36 cellular contexts compared by ENCODE assay signal in genomic region chr17:38504216-38504615, GRCh38.
"Had no signal": no experiment of that assay in that cellular context is flagged by ENCODE, and none has a peak within 500 bp of the region (broad histone marks: within the 10 kb centered on the region; RNA-seq: fewer than 3 reads in every experiment).

No MANE protein-coding gene starts in this region.

- H3K4me3 ChIP-seq: adrenal gland, body of pancreas, breast epithelium had no signal

- ATAC-seq: activated CD8-positive, alpha-beta T cell treated with anti-CD3 and anti-CD28 coated beads for 36 hours; activated naive CD4-positive, alpha-beta T cell treated with anti-CD3 and anti-CD28 coated beads, Interleukin-2, amount 50 U/mL, for 72 hours; activated T-cell treated with anti-CD3 and anti-CD28 coated beads, Interleukin-2, amount 50 U/mL, for 4 hours; activated T-cell treated with anti-CD3 and anti-CD28 coated beads, Interleukin-2, amount 50 U/mL, for 72 hours; activated T-helper 17 cell treated with anti-CD3 and anti-CD28 coated beads, Interleukin-2, amount 50 U/mL, for 72 hours; body of pancreas had no signal

- H3K27me3 ChIP-seq: adrenal gland, body of pancreas, brain microvascular endothelial cell, breast epithelium had no signal

- DNase-seq: activated B cell treated with CpG ODN at 0.5 μM for 24 hours; activated CD4-positive, alpha-beta memory T cell treated with anti-CD3 and anti-CD28 coated beads for 36 hours; activated CD4-positive, alpha-beta T cell treated with anti-CD3 and anti-CD28 coated beads for 4 hours; activated CD4-positive, alpha-beta T cell treated with anti-CD3 and anti-CD28 coated beads, Interleukin-2, amount 10 ng/mL, durations not matched to agents 24 days and 14 days; activated CD4-positive, alpha-beta T cell treated with anti-CD3 and anti-CD28 coated beads, Interleukin-2, amount 50 U/mL, for 1 hour; activated CD4-positive, alpha-beta T cell treated with anti-CD3 and anti-CD28 coated beads, Interleukin-2, amount 50 U/mL, for 4 hours; activated CD4-positive, CD25-positive, alpha-beta regulatory T cell treated with anti-CD3 and anti-CD28 coated beads, Interleukin-2, amount 50 U/mL, for 72 hours; activated CD8-positive, alpha-beta memory T cell treated with anti-CD3 and anti-CD28 coated beads, Interleukin-2, amount 50 U/mL, for 4 hours; activated CD8-positive, alpha-beta T cell treated with anti-CD3 and anti-CD28 coated beads for 36 hours; activated gamma-delta T cell treated with Interleukin-2 at 50 U/mL for 16 hours; activated naive CD4-positive, alpha-beta T cell; activated naive CD4-positive, alpha-beta T cell treated with anti-CD3 and anti-CD28 coated beads for 36 hours; activated naive CD4-positive, alpha-beta T cell treated with anti-CD3 and anti-CD28 coated beads, Interleukin-2, amount 50 U/mL, for 16 hours; activated naive CD8-positive, alpha-beta T cell treated with anti-CD3 and anti-CD28 coated beads for 36 hours; activated T-cell treated with anti-CD3 and anti-CD28 coated beads for 4 hours; activated T-cell treated with anti-CD3 and anti-CD28 coated beads, Interleukin-2, amount 50 U/mL, for 1 hour; activated T-cell treated with anti-CD3 and anti-CD28 coated beads, Interleukin-2, amount 50 U/mL, for 4 hours; activated T-cell treated with anti-CD3 and anti-CD28 coated beads, Interleukin-2, amount 50 U/mL, for 72 hours; amniotic stem cell; aorta; body of pancreas; brain microvascular endothelial cell; central memory CD4-positive, alpha-beta T cell; T-helper 1 cell; T-helper 2 cell; T-helper 9 cell had no signal

- H3K36me3 ChIP-seq: breast epithelium had no signal

- H3K4me1 ChIP-seq: adrenal gland, breast epithelium had no signal

- H3K4me3 Mint-ChIP-seq: activated B cell treated with CpG ODN at 0.5 μM for 24 hours; activated CD4-positive, alpha-beta memory T cell treated with anti-CD3 and anti-CD28 coated beads for 36 hours; activated CD4-positive, alpha-beta T cell treated with anti-CD3 and anti-CD28 coated beads, Interleukin-2, amount 10 ng/mL, durations not matched to agents 24 days and 14 days; activated CD8-positive, alpha-beta T cell treated with anti-CD3 and anti-CD28 coated beads for 36 hours; activated naive CD4-positive, alpha-beta T cell treated with anti-CD3 and anti-CD28 coated beads for 36 hours; activated naive CD8-positive, alpha-beta T cell treated with anti-CD3 and anti-CD28 coated beads for 36 hours; activated T-cell treated with anti-CD3 and anti-CD28 coated beads, Interleukin-2, amount 50 U/mL, for 4 hours; activated T-cell treated with anti-CD3 and anti-CD28 coated beads, Interleukin-2, amount 50 U/mL, for 72 hours; activated T-helper 1 cell treated with anti-CD3 and anti-CD28 coated beads, Interleukin-12 subunit alpha, Interleukin-12 subunit beta, Interleukin-2, Interleukin-4 antibody, amounts not matched to agents 30 ng/mL and 10 ng/mL and 1 ng/mL, durations not matched to agents 14 hours and 24 hours and 36 hours; activated T-helper 17 cell treated with anti-CD3 and anti-CD28 coated beads, Interleukin-2, amount 50 U/mL, for 72 hours; T-helper 1 cell treated with Interleukin-12 subunit alpha and Interleukin-12 subunit beta and Interleukin-4 antibody, amounts not matched to agents 30 μg/mL and 1 μg/mL, for 36 hours; T-helper 2 cell treated with Interferon-gamma antibody and Interleukin-4, amounts not matched to agents 5 μg/mL and 100 μg/mL, for 36 hours had no signal

- H3K9me3 ChIP-seq: adrenal gland, body of pancreas, breast epithelium had no signal

- H3K27ac Mint-ChIP-seq: activated B cell treated with CpG ODN at 0.5 μM for 24 hours; activated CD4-positive, alpha-beta memory T cell treated with anti-CD3 and anti-CD28 coated beads for 36 hours; activated CD4-positive, alpha-beta T cell treated with anti-CD3 and anti-CD28 coated beads, Interleukin-2, amount 10 ng/mL, durations not matched to agents 24 days and 14 days; activated CD8-positive, alpha-beta T cell treated with anti-CD3 and anti-CD28 coated beads for 36 hours; activated naive CD4-positive, alpha-beta T cell treated with anti-CD3 and anti-CD28 coated beads for 36 hours; activated naive CD4-positive, alpha-beta T cell treated with anti-CD3 and anti-CD28 coated beads, Interleukin-2, amount 50 U/mL, for 72 hours; activated naive CD8-positive, alpha-beta T cell treated with anti-CD3 and anti-CD28 coated beads for 36 hours; activated T-cell treated with anti-CD3 and anti-CD28 coated beads, Interleukin-2, amount 50 U/mL, for 72 hours; activated T-helper 1 cell treated with anti-CD3 and anti-CD28 coated beads, Interleukin-12 subunit alpha, Interleukin-12 subunit beta, Interleukin-2, Interleukin-4 antibody, amounts not matched to agents 30 ng/mL and 10 ng/mL and 1 ng/mL, durations not matched to agents 14 hours and 24 hours and 36 hours; activated T-helper 17 cell treated with anti-CD3 and anti-CD28 coated beads, Interleukin-2, amount 50 U/mL, for 72 hours; T-helper 1 cell treated with Interleukin-12 subunit alpha and Interleukin-12 subunit beta and Interleukin-4 antibody, amounts not matched to agents 30 μg/mL and 1 μg/mL, for 36 hours; T-helper 2 cell treated with Interferon-gamma antibody and Interleukin-4, amounts not matched to agents 5 μg/mL and 100 μg/mL, for 36 hours had no signal

- H3K9me3 Mint-ChIP-seq: activated B cell treated with CpG ODN at 0.5 μM for 24 hours; activated CD4-positive, alpha-beta memory T cell treated with anti-CD3 and anti-CD28 coated beads for 36 hours; activated CD4-positive, alpha-beta T cell treated with anti-CD3 and anti-CD28 coated beads, Interleukin-2, amount 10 ng/mL, durations not matched to agents 24 days and 14 days; activated CD8-positive, alpha-beta T cell treated with anti-CD3 and anti-CD28 coated beads for 36 hours; activated naive CD4-positive, alpha-beta T cell treated with anti-CD3 and anti-CD28 coated beads for 36 hours; activated naive CD4-positive, alpha-beta T cell treated with anti-CD3 and anti-CD28 coated beads, Interleukin-2, amount 50 U/mL, for 72 hours; activated naive CD8-positive, alpha-beta T cell treated with anti-CD3 and anti-CD28 coated beads for 36 hours; activated T-cell treated with anti-CD3 and anti-CD28 coated beads, Interleukin-2, amount 50 U/mL, for 4 hours; activated T-cell treated with anti-CD3 and anti-CD28 coated beads, Interleukin-2, amount 50 U/mL, for 72 hours; activated T-helper 1 cell treated with anti-CD3 and anti-CD28 coated beads, Interleukin-12 subunit alpha, Interleukin-12 subunit beta, Interleukin-2, Interleukin-4 antibody, amounts not matched to agents 30 ng/mL and 10 ng/mL and 1 ng/mL, durations not matched to agents 14 hours and 24 hours and 36 hours; activated T-helper 17 cell treated with anti-CD3 and anti-CD28 coated beads, Interleukin-2, amount 50 U/mL, for 72 hours; T-helper 1 cell treated with Interleukin-12 subunit alpha and Interleukin-12 subunit beta and Interleukin-4 antibody, amounts not matched to agents 30 μg/mL and 1 μg/mL, for 36 hours; T-helper 2 cell treated with Interferon-gamma antibody and Interleukin-4, amounts not matched to agents 5 μg/mL and 100 μg/mL, for 36 hours had no signal

- FAIRE-seq: astrocyte, TTC549 had no signal

- H3K27ac ChIP-seq: adrenal gland, body of pancreas, brain microvascular endothelial cell, breast epithelium, VCaP had no signal

- H3K36me3 Mint-ChIP-seq: activated CD4-positive, alpha-beta memory T cell treated with anti-CD3 and anti-CD28 coated beads for 36 hours; activated naive CD8-positive, alpha-beta T cell treated with anti-CD3 and anti-CD28 coated beads for 36 hours had no signal
